ENCODE assay signal across 9 cellular contexts in the genomic region with DNA sequence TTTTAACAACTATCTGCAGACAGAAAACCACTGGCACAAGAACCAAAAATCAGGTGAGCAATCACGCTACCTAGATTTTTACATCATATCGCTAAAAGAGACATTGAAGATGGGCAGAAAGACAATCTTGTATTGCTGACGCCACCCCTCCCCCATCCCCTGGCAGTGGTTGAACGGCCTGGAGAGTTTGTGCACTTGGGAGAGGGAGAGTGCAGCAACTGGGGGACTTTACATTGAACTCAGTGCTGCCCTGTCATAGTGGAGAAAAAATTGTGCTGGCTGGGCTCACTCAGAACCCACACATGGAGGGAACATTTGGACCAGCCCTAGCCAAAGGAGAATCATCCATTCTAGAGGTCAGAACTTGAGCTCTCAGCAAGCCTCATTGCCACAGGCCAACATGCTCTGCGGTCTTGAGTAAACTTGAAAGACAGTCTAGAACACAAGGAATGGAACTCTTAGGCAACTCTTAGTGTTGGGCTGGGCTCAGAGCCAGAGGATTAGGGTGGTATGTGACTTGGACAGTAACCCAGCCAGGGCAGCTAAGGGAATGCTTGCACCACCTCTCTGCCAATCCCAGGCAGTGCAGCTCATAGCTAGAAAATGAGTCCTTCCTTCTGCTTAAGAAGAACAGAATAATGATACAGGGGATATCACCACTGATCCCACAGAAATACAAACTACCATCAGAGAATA.
DNase-seq lines count a peak whose midpoint lies in the region; ATAC-seq and TF ChIP-seq lines count a peak whose summit lies in the region.
"Had no signal": no experiment of that assay in that cellular context is flagged by ENCODE, and none has a peak within 500 bp of the region (broad histone marks: within the 10 kb centered on the region; RNA-seq: fewer than 3 reads in every experiment).

No MANE protein-coding gene starts in this region.

- H3K27ac ChIP-seq in ascending aorta: no peak overlapping the region
- H3K27ac ChIP-seq in right atrium auricular region: no peak overlapping the region
- no peak overlapping the region for H3K27ac ChIP-seq in thyroid gland
- H3K27ac ChIP-seq: skin epidermis had no signal

- H3K36me3 ChIP-seq in ascending aorta: no peaks in the 10 kb centered on the region
- H3K36me3 ChIP-seq in right atrium auricular region: no peaks in the 10 kb centered on the region
- no peaks in the 10 kb centered on the region for H3K36me3 ChIP-seq in thyroid gland

- TF ChIP-seq POLR2A in thyroid gland (IDR thresholded peaks at IDR 0.05): no peak

- no peaks in the 10 kb centered on the region for H3K4me1 Mint-ChIP-seq in nephron progenitor cell

- TF ChIP-seq CTCF in ascending aorta (IDR thresholded peaks at IDR 0.05): peak; percentile 18 to 51 (median 18)
- peak; percentile 29 to 54 for TF ChIP-seq CTCF in right atrium auricular region (IDR thresholded peaks at IDR 0.05)
- peak in 1 of 6 experiments; percentile 20 for TF ChIP-seq CTCF in thyroid gland (IDR thresholded peaks at IDR 0.05)
- no peak for TF ChIP-seq CTCF in nephron progenitor cell (IDR thresholded peaks at IDR 0.05)

- intact Hi-C loops in ascending aorta (cut with DNase I): loop anchor here (5.0 kb wide), 1 partner anchor 650 kb away; no protein-coding TSS in a partner anchor
- intact Hi-C loops in thyroid gland (cut with DNase I): no loop called here

- WGBS in thyroid gland, 2 donors: 68 to 77% methylated on average over 5 of the region's 5 CpGs

- H3K27me3 ChIP-seq in ascending aorta: no peaks in the 10 kb centered on the region
- no peaks in the 10 kb centered on the region for H3K27me3 ChIP-seq in right atrium auricular region
- H3K27me3 ChIP-seq in thyroid gland: no peaks in the 10 kb centered on the region

- peaks cover 24% of the 10 kb centered on the region for H3K9me3 Mint-ChIP-seq in nephron progenitor cell

- H3K4me3 ChIP-seq in ascending aorta (no peak overlapping the region), right atrium auricular region (no peak overlapping the region), thyroid gland (replicated peaks in 1 of 3) (no peak overlapping the region)
- H3K4me3 ChIP-seq: skin epidermis had no signal

- no peak for ATAC-seq in GM18867 (IDR thresholded peaks at IDR 0.05; ENCODE audit: unreplicated experiment)

- H3K27me3 Mint-ChIP-seq in nephron progenitor cell (ENCODE audit: low read depth, poor library complexity): no peaks in the 10 kb centered on the region
- H3K27me3 Mint-ChIP-seq: dendritic cell treated with granulocyte-macrophage colony-stimulating factor and Interleukin-4, amounts not matched to agents 40 ng/mL and 50 ng/mL, for 4 days had no signal

- H3K9me3 ChIP-seq in ascending aorta (peaks cover 0 to 4% of the 10 kb centered on the region in 2 donors), right atrium auricular region (no peaks in the 10 kb centered on the region), thyroid gland (no peaks in the 10 kb centered on the region)

- H3K27ac Mint-ChIP-seq in nephron progenitor cell: no peak overlapping the region
- H3K27ac Mint-ChIP-seq: dendritic cell treated with granulocyte-macrophage colony-stimulating factor and Interleukin-4, amounts not matched to agents 40 ng/mL and 50 ng/mL, for 4 days had no signal

- H3K36me3 Mint-ChIP-seq in nephron progenitor cell (ENCODE audit: low read depth): peaks cover 19% of the 10 kb centered on the region

- H3K4me1 ChIP-seq in ascending aorta (no peaks in the 10 kb centered on the region), right atrium auricular region (no peaks in the 10 kb centered on the region), thyroid gland (no peaks in the 10 kb centered on the region)

- peak; percentile 81 for DNase-seq in HPDE6-E6E7 (ENCODE audit: extremely low spot score)
- DNase-seq in ascending aorta (ENCODE audit: low spot score in 2 of 2): peak; percentile 35 to 85
- DNase-seq in right atrium auricular region (ENCODE audit: low spot score): peak; percentile 66
- DNase-seq in thyroid gland: peak; percentile 23 to 48
- no peak for DNase-seq in nephron progenitor cell
- DNase-seq in central memory CD4-positive, alpha-beta T cell: no peak

- H3K4me3 Mint-ChIP-seq in nephron progenitor cell: no peak overlapping the region
- H3K4me3 Mint-ChIP-seq: dendritic cell treated with granulocyte-macrophage colony-stimulating factor and Interleukin-4, amounts not matched to agents 40 ng/mL and 50 ng/mL, for 4 days had no signal

Comparison
In these comparisons a context has a peak if more than half of its experiments do, and no peak if none do; other contexts are left out.
1. DNase-seq: peak in HPDE6-E6E7 (single experiment), ascending aorta (2 of 2), right atrium auricular region (single experiment) and thyroid gland (2 of 2); none in nephron progenitor cell (single experiment) and central memory CD4-positive, alpha-beta T cell (single experiment).